11 cellular contexts compared by ENCODE assay signal in the genomic region with DNA sequence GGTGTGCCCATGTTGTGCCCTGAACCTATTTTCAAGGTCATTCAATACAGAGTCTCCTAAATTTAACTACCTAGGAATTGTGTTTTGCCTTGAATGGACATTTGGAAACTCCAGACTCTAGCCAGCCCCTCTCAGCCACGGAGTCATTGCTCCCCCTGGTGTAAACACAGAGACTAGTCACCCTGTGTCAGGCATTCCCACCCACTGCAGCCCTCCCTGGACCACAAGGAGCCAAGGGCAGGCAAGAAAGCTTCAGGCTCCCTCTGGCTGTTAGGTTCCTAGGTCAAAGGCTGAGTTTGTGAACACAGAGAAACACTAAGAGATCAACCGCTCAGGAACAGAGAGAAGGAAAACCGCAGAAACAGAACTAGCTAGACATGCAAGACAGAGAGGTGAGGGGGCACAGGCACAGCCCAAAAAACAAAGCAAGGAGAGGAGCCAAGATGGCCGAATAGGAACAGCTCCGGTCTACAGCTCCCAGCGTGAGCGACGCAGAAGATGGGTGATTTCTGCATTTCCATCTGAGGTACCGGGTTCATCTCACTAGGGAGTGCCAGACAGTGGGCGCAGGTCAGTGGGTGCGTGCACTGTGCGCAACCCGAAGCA. TPM values are rescaled to one million over a fixed set of nuclear protein-coding genes. Genes with fewer than 3 reads are reported as not detected.
A peak's percentile ranks its signal among the peaks of the same experiment; 100 is the strongest.
DNase-seq lines count a peak whose midpoint lies in the region; ATAC-seq and TF ChIP-seq lines count a peak whose summit lies in the region.
"Not testable (repeated sequence)": the region's sequence is repeated elsewhere in the genome, so short reads cannot be mapped to it uniquely, and the experiment has no call there.
"Had no signal": no experiment of that assay in that cellular context is flagged by ENCODE, and none has a peak within 500 bp of the region (broad histone marks: within the 10 kb centered on the region; RNA-seq: fewer than 3 reads in every experiment).

No MANE protein-coding gene starts in this region.

- TF ChIP-seq CTCF in GM23338 (conservative IDR thresholded peaks at IDR 0.05; ENCODE audit: low read depth in 2 of 2): peak in 1 of 2 experiments; percentile 51; a peak in 3 of 4 replicates
- peak; percentile 27 to 42 for TF ChIP-seq CTCF in brain (conservative IDR thresholded peaks at IDR 0.05)
- peak in 3 of 4 experiments; percentile 36 to 46 (median 39) for TF ChIP-seq CTCF in gastroesophageal sphincter (IDR thresholded peaks at IDR 0.05)
- peak; percentile 41 for TF ChIP-seq CTCF in lower lobe of right lung (IDR thresholded peaks at IDR 0.05)
- peak in 3 of 5 experiments; percentile 21 to 42 (median 31) for TF ChIP-seq CTCF in gastrocnemius medialis (IDR thresholded peaks at IDR 0.05 in 4 of 5, conservative IDR thresholded peaks at IDR 0.05 in 1 of 5)

- H2AFZ ChIP-seq in GM23338: not testable (repeated sequence)

- H3K9me3 Mint-ChIP-seq in GM23338: peaks cover 12% of the 10 kb centered on the region
- not testable (repeated sequence) for H3K9me3 Mint-ChIP-seq in brain

- 83 to 97% methylated on average over 6 to 7 of the region's 13 CpGs for WGBS in gastroesophageal sphincter (ENCODE audit: low coverage in 1 of 2), 2 donors

- H3F3A ChIP-seq in GM23338 (replicated peaks; ENCODE audit: low read depth): not testable (repeated sequence)

- H3K36me3 ChIP-seq in GM23338 (ENCODE audit: insufficient read depth); SJSA1; gastroesophageal sphincter; lower lobe of right lung; gastrocnemius medialis: not testable (repeated sequence)

- not testable (repeated sequence) for TF ChIP-seq POLR2A in gastroesophageal sphincter (IDR thresholded peaks at IDR 0.05); gastrocnemius medialis (IDR thresholded peaks at IDR 0.05)

- in situ Hi-C loops in gastrocnemius medialis (cut with MboI; ENCODE audit: low sequenced_read_pairs in 4 of 4): not testable (repeated sequence)

- H4K20me1 ChIP-seq in GM23338 (replicated peaks; ENCODE audit: insufficient read depth): not testable (repeated sequence)

- ATAC-seq in GM23338 (peak; percentile 97), gastroesophageal sphincter (peak; percentile 67), lower lobe of right lung (peak; percentile 87 to 90), gastrocnemius medialis (peak; percentile 30 to 58)

- not testable (repeated sequence) for H3K9me3 ChIP-seq in SJSA1 (replicated peaks); gastroesophageal sphincter; lower lobe of right lung; gastrocnemius medialis

- not testable (repeated sequence) for TF ChIP-seq EP300 in gastroesophageal sphincter (IDR thresholded peaks at IDR 0.05)

- not testable (repeated sequence) for H3K4me1 ChIP-seq in GM23338 (ENCODE audit: insufficient read depth); SJSA1 (replicated peaks); gastroesophageal sphincter; lower lobe of right lung; gastrocnemius medialis

- intact Hi-C loops in lower lobe of right lung (cut with DNase I); gastrocnemius medialis (cut with DNase I; ENCODE audit: low total_unique reads): not testable (repeated sequence)

- not testable (repeated sequence) for H3K4me1 Mint-ChIP-seq in GM23338, brain

- H3K36me3 Mint-ChIP-seq in GM23338 (ENCODE audit: low read depth); brain: not testable (repeated sequence)

- H3K4me3 Mint-ChIP-seq in GM23338: not testable (repeated sequence)
- peak overlapping the region in 1 of 5 experiments; percentile 21 for H3K4me3 Mint-ChIP-seq in brain

- H3K9me2 ChIP-seq in GM23338 (ENCODE audit: insufficient read depth): not testable (repeated sequence)

- H3K27me3 ChIP-seq in GM23338 (ENCODE audit: insufficient read depth); SJSA1 (replicated peaks); gastroesophageal sphincter; lower lobe of right lung (ENCODE audit: low read depth); gastrocnemius medialis: not testable (repeated sequence)

- H3K27ac ChIP-seq in GM23338 (ENCODE audit: low read depth); SJSA1; gastroesophageal sphincter; lower lobe of right lung; gastrocnemius medialis: not testable (repeated sequence)

- not testable (repeated sequence) for H3K79me2 ChIP-seq in GM23338 (replicated peaks; ENCODE audit: insufficient read depth)

- H3K27me3 Mint-ChIP-seq in GM23338 (ENCODE audit: insufficient read depth, low read depth, poor library complexity); brain: not testable (repeated sequence)

- H3K4me3 ChIP-seq in GM23338, SJSA1, gastroesophageal sphincter, lower lobe of right lung, gastrocnemius medialis: not testable (repeated sequence)

- peak; percentile 8 for DNase-seq in AG20443 (ENCODE audit: low spot score)
- DNase-seq in GM23338 (ENCODE audit: low spot score): peak; percentile 40
- DNase-seq in NCI-H1694 treated with DMSO at 0.1 percent for 48 hours (lab: John Stamatoyannopoulos, UW): peak; percentile 36
- peak; percentile 19 to 60 for DNase-seq in SJSA1 (ENCODE audit: low read depth in 1 of 2, low spot score in 2 of 2)
- not testable (repeated sequence) for DNase-seq in lower lobe of right lung, gastrocnemius medialis

- not testable (repeated sequence) for H3K4me2 ChIP-seq in GM23338

- not testable (repeated sequence) for H3K27ac Mint-ChIP-seq in GM23338
- peak overlapping the region in 2 of 5 experiments; percentile 30 to 63 for H3K27ac Mint-ChIP-seq in brain

RNA-seq across cellular contexts. Expression of a gene that starts 32.7 kb away (rescaled TPM):
- total RNA-seq in GM23338 (2014; rRNA removed; shearing (Covaris generic)): not detected in 2 replicates
- 0.43 TPM in 1 of 2 replicates, not detected in the other for polyA plus RNA-seq in GM23338 (2016; fragmentation: Nextera tagmentation; extraction: Ambion mirVana)
- total RNA-seq in SJSA1 (2014; rRNA removed; shearing (Covaris generic)): not detected in 2 replicates
- 5.3 TPM for polyA plus RNA-seq in brain (ENCODE audit: insufficient read depth, low read depth, low replicate concordance)
- not detected for total RNA-seq in gastroesophageal sphincter
- 0.50 TPM for total RNA-seq in lower lobe of right lung
- total RNA-seq in gastrocnemius medialis: 1 to 10 TPM in 1 of 4 donors, under 1 TPM in 1, not detected in 2; 0.66 to 1.3 TPM
- total RNA-seq: activated naive CD8-positive, alpha-beta T cell treated with anti-CD3 and anti-CD28 coated beads, Interleukin-2, amount 10 ng/mL, durations not matched to agents 7 days and 5 days; mesenteric fat pad; pulmonary artery endothelial cell had no signal

Comparison
In these comparisons a context has a peak if more than half of its experiments do, and no peak if none do; other contexts are left out.
1. ATAC-seq: peak in every context shown above with its lines; median percentile 97 in GM23338; 88 in lower lobe of right lung; 67 in gastroesophageal sphincter; 44 in gastrocnemius medialis.